ENCODE assay signal across 23 cellular contexts in the genomic region with DNA sequence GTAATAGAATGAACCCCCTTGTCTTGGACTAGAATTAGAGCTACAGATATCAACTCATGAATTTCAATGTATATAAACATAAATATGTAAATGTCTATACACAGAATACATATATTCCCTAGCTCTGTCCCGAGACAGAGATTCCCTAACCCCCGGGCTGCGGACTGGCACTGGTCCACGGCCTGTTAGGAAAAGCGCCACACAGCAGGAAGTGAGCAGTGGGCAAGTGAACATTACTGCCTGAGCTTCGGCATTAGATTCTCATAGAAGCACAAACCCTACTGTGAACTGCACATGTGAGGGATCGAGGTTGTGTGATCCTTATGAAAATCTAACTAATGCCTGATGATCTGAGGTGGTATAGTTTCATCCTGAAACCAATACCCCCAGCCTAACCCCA. TPM values are rescaled to one million over a fixed set of nuclear protein-coding genes. Genes with fewer than 3 reads are reported as not detected.
DNase-seq lines count a peak whose midpoint lies in the region; ATAC-seq and TF ChIP-seq lines count a peak whose summit lies in the region.
"Had no signal": no experiment of that assay in that cellular context is flagged by ENCODE, and none has a peak within 500 bp of the region (broad histone marks: within the 10 kb centered on the region; RNA-seq: fewer than 3 reads in every experiment).

No MANE protein-coding gene starts in this region.

- peaks cover 29% of the 10 kb centered on the region for H3K4me1 Mint-ChIP-seq in chondrocyte (ENCODE audit: low read depth)
- H3K4me1 Mint-ChIP-seq: CD4-positive, CD25-positive, alpha-beta regulatory T cell had no signal

- no peak overlapping the region for H3K23ac ChIP-seq in neuronal stem cell (ENCODE audit: low read depth, low read length, poor library complexity)

- H2BK5ac ChIP-seq in neuronal stem cell (ENCODE audit: low read length), result no peak overlapping the region

- WGBS in neuronal stem cell (ENCODE audit: extremely low coverage in 2 of 2, insufficient read length in 2 of 2, insufficient replicate concordance in 1 of 2), 2 donors, result no CpG with 5 or more reads among the region's 7 CpGs

- H3K27me3 ChIP-seq in MG63, result no peaks in the 10 kb centered on the region
- no peaks in the 10 kb centered on the region for H3K27me3 ChIP-seq in neuronal stem cell (ENCODE audit: control insufficient read depth in 3 of 3, insufficient read depth in 3 of 3, low read depth in 1 of 3, low read length in 3 of 3)
- H3K27me3 ChIP-seq in Peyer's patch, result no peaks in the 10 kb centered on the region
- H3K27me3 ChIP-seq: SJSA1 had no signal

- no peak overlapping the region for H2BK15ac ChIP-seq in neuronal stem cell (ENCODE audit: low read length)

- no peak overlapping the region for H3K4me3 Mint-ChIP-seq in chondrocyte (ENCODE audit: unreplicated experiment)
- H3K4me3 Mint-ChIP-seq: CD4-positive, CD25-positive, alpha-beta regulatory T cell; HFFc6 had no signal

- H3K27ac Mint-ChIP-seq in chondrocyte (ENCODE audit: unreplicated experiment), result peak overlapping the region; percentile 45
- H3K27ac Mint-ChIP-seq: CD4-positive, CD25-positive, alpha-beta regulatory T cell; HFFc6 had no signal

- H3K36me3 ChIP-seq in MG63, result no peaks in the 10 kb centered on the region
- peaks cover 6 to 84% of the 10 kb centered on the region in 2 donors for H3K36me3 ChIP-seq in neuronal stem cell (replicated peaks in 1 of 2; ENCODE audit: control insufficient read depth in 2 of 2, insufficient read depth in 2 of 2, low read length in 2 of 2)
- H3K36me3 ChIP-seq in Peyer's patch, result no peaks in the 10 kb centered on the region
- H3K36me3 ChIP-seq: SJSA1 had no signal

- H3K4me3 ChIP-seq in MG63, result no peak overlapping the region
- peak overlapping the region in 1 of 2 donors; percentile 64 for H3K4me3 ChIP-seq in neuronal stem cell (ENCODE audit: low read length in 2 of 2)
- no peak overlapping the region for H3K4me3 ChIP-seq in Peyer's patch
- H3K4me3 ChIP-seq: K562, SJSA1 had no signal

- H3K4me1 ChIP-seq in neuronal stem cell (ENCODE audit: control insufficient read depth in 2 of 2, insufficient read depth in 1 of 2, low read depth in 1 of 2, low read length in 2 of 2), result peaks cover 0 to 2% of the 10 kb centered on the region in 2 donors
- H3K4me1 ChIP-seq in Peyer's patch, result no peaks in the 10 kb centered on the region
- H3K4me1 ChIP-seq: SJSA1 had no signal

- peak overlapping the region; percentile 57 for H3K18ac ChIP-seq in neuronal stem cell (ENCODE audit: low read length)

- H3K4ac ChIP-seq in neuronal stem cell (ENCODE audit: low read length), result no peak overlapping the region

- H2AFZ ChIP-seq in neuronal stem cell (ENCODE audit: low read length), result no peak overlapping the region

- H4K91ac ChIP-seq in neuronal stem cell (ENCODE audit: low read depth, low read length, poor library complexity), result no peak overlapping the region

- H3K4me2 ChIP-seq in neuronal stem cell (ENCODE audit: insufficient read depth, low read length, poor library complexity, severe bottlenecking), result no peak overlapping the region

- no peak overlapping the region for H2BK12ac ChIP-seq in neuronal stem cell (ENCODE audit: low read length)

- no peak for TF ChIP-seq CTCF in chondrocyte (IDR thresholded peaks at IDR 0.05)
- no peak for TF ChIP-seq CTCF in Peyer's patch (IDR thresholded peaks at IDR 0.05)

- H3K9ac ChIP-seq in neuronal stem cell (ENCODE audit: low read depth, low read length, poor library complexity), result no peak overlapping the region

- ATAC-seq in GM18868 (IDR thresholded peaks at IDR 0.05; ENCODE audit: unreplicated experiment), result no peak
- ATAC-seq: K562, Panc1 had no signal

- H4K8ac ChIP-seq in neuronal stem cell (ENCODE audit: low read depth, low read length), result no peak overlapping the region

- peaks cover 6% of the 10 kb centered on the region for H3K79me1 ChIP-seq in neuronal stem cell (ENCODE audit: low read depth, low read length)

- no peak overlapping the region for H2AK5ac ChIP-seq in neuronal stem cell (ENCODE audit: low read depth, low read length)

- in situ Hi-C loops in G401 (cut with HindIII; ENCODE audit: low sequenced_read_pairs), result no loop called here

- peak overlapping the region; percentile 38 for H3K14ac ChIP-seq in neuronal stem cell (ENCODE audit: low read length)

- TF ChIP-seq POLR2A in Peyer's patch (IDR thresholded peaks at IDR 0.05), result no peak

- peaks cover 4% of the 10 kb centered on the region for H3K9me3 Mint-ChIP-seq in chondrocyte (ENCODE audit: low read depth)
- H3K9me3 Mint-ChIP-seq: HFFc6 had no signal

- peaks cover 2% of the 10 kb centered on the region; the same call in 1 of the 2 replicates for H3K9me3 ChIP-seq in MG63
- H3K9me3 ChIP-seq in neuronal stem cell (replicated peaks in 1 of 2; ENCODE audit: control insufficient read depth in 2 of 2, insufficient read depth in 1 of 2, low read depth in 1 of 2, low read length in 2 of 2), result peaks cover 0 to 10% of the 10 kb centered on the region in 2 donors
- no peaks in the 10 kb centered on the region for H3K9me3 ChIP-seq in Peyer's patch
- H3K9me3 ChIP-seq: SJSA1 had no signal

- peak; percentile 43 for DNase-seq in G401 (ENCODE audit: low spot score)
- DNase-seq in MG63, result peak; percentile 34
- DNase-seq in chondrocyte (ENCODE audit: low spot score), result no peak
- DNase-seq in neuronal stem cell (ENCODE audit: low spot score), result no peak
- DNase-seq in activated T-cell treated with anti-CD3 and anti-CD28 coated beads, Interleukin-2, amount 50 U/mL, for 48 hours, result no peak
- no peak for DNase-seq in Peyer's patch
- DNase-seq: CD4-positive, CD25-positive, alpha-beta regulatory T cell; COR-L47; DMS79; H7; HFFc6; MM.1S; NCI-H1048; NCI-H1417 treated with DMSO at 0.1 percent for 48 hours; NCI-H187; NCI-H226; NCI-H510A treated with DMSO at 0.1 percent for 48 hours; NCI-H748 treated with DMSO at 0.1 percent for 48 hours; NK-92 treated with Interleukin-12 subunit alpha and Interleukin-12 subunit beta, amount 100 ng/mL, for 24 hours had no signal

- no peaks in the 10 kb centered on the region for H3K27me3 Mint-ChIP-seq in chondrocyte (ENCODE audit: low read depth)
- H3K27me3 Mint-ChIP-seq: CD4-positive, CD25-positive, alpha-beta regulatory T cell had no signal

- no peak overlapping the region for H3K27ac ChIP-seq in neuronal stem cell (replicated peaks; ENCODE audit: low read length)
- H3K27ac ChIP-seq in Peyer's patch, result no peak overlapping the region
- H3K27ac ChIP-seq: SJSA1 had no signal

- H3K36me3 Mint-ChIP-seq in chondrocyte (ENCODE audit: low read depth), result peaks cover under 1% of the 10 kb centered on the region
- H3K36me3 Mint-ChIP-seq: CD4-positive, CD25-positive, alpha-beta regulatory T cell had no signal

- H2BK120ac ChIP-seq in neuronal stem cell (ENCODE audit: low read depth, low read length), result no peak overlapping the region

RNA-seq across cellular contexts. Expression of a gene that starts 51.2 kb away (rescaled TPM):
- total RNA-seq in G401 (2014; rRNA removed; shearing (Covaris generic)), result 14.3 and 15.8 TPM in 2 replicates
- total RNA-seq in MG63 (2014; rRNA removed; shearing (Covaris generic); ENCODE audit: low replicate concordance), result 2.5 and 3.4 TPM in 2 replicates
- total RNA-seq in chondrocyte (21.1 to 36.3 TPM (median 23.4 TPM) in 3 replicates), Peyer's patch (10 to 100 TPM in 1 of 4 donors, 1 to 10 TPM in 3; 2.8 to 12.4 (median 6.4) TPM)
- polyA plus RNA-seq in neuronal stem cell (2013, experiment 1 of 2), result 39.4 TPM
- 39.9 TPM for polyA plus RNA-seq in neuronal stem cell (2013, experiment 2 of 2)

Comparison
In these comparisons a context has a peak if more than half of its experiments do, and no peak if none do; other contexts are left out.
1. DNase-seq: peak in G401 (single experiment) and MG63 (single experiment); none in chondrocyte (single experiment), neuronal stem cell (single experiment), activated T-cell treated with anti-CD3 and anti-CD28 coated beads, Interleukin-2, amount 50 U/mL, for 48 hours (0 of 2) and Peyer's patch (0 of 3).